ENCODE assay signal across 1 cellular context in the genomic region with DNA sequence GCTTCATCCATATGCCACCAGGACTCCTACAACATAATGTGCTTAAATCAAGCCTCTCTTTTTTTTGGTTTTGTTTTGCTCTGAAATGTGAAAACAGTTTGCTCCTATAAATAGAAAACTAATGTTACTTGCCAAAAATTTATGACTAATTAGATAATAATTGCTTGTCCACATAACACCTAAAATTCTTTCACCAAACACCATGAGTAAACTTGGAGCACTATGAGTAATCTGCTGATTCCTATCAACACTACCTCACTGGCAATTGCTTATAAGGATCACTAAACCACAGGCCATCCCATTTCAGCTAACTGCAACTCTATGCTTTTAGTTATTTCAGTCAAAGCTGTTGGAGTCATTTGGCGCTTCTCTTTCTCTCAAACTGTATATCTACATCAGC.
TF ChIP-seq lines count a peak whose summit lies in the region.

No MANE protein-coding gene starts in this region.

TF ChIP-seq in IMR-90, 13 proteins besides CTCF, POLR2A, EP300 and RAD21:
- TF ChIP-seq, protein P1, sequence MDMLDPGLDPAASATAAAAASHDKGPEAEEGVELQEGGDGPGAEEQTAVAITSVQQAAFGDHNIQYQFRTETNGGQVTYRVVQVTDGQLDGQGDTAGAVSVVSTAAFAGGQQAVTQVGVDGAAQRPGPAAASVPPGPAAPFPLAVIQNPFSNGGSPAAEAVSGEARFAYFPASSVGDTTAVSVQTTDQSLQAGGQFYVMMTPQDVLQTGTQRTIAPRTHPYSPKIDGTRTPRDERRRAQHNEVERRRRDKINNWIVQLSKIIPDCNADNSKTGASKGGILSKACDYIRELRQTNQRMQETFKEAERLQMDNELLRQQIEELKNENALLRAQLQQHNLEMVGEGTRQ (IDR thresholded peaks at IDR 0.05; ENCODE audit: low read depth, low read length), result no peak
- TF ChIP-seq MAZ (IDR thresholded peaks at IDR 0.05; ENCODE audit: borderline replicate concordance, low read depth, low read length) (no peak), SMC3 (IDR thresholded peaks at IDR 0.05; ENCODE audit: low read depth, low read length) (no peak), CEBPB (IDR thresholded peaks at IDR 0.05; ENCODE audit: low read depth, low read length) (no peak), RCOR1 (IDR thresholded peaks at IDR 0.05; ENCODE audit: insufficient replicate concordance, low read length) (no peak), RFX5 (IDR thresholded peaks at IDR 0.05; ENCODE audit: low read depth, low read length) (no peak), FOS (IDR thresholded peaks at IDR 0.05; ENCODE audit: low read depth, low read length) (no peak), CHD1 (IDR thresholded peaks at IDR 0.05; ENCODE audit: low read depth, low read length) (no peak), MAFK (IDR thresholded peaks at IDR 0.05; ENCODE audit: low read depth, low read length) (no peak), NFE2L2 (IDR thresholded peaks at IDR 0.05; ENCODE audit: low read depth, low read length) (no peak), BHLHE40 (IDR thresholded peaks at IDR 0.05; ENCODE audit: low read depth, low read length) (no peak), MXI1 (IDR thresholded peaks at IDR 0.05; ENCODE audit: borderline replicate concordance, low read depth, low read length) (no peak)
- TF ChIP-seq, protein P2, sequence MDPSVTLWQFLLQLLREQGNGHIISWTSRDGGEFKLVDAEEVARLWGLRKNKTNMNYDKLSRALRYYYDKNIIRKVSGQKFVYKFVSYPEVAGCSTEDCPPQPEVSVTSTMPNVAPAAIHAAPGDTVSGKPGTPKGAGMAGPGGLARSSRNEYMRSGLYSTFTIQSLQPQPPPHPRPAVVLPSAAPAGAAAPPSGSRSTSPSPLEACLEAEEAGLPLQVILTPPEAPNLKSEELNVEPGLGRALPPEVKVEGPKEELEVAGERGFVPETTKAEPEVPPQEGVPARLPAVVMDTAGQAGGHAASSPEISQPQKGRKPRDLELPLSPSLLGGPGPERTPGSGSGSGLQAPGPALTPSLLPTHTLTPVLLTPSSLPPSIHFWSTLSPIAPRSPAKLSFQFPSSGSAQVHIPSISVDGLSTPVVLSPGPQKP (IDR thresholded peaks at IDR 0.05; ENCODE audit: borderline replicate concordance, low read depth, low read length), result no peak
TF ChIP-seq in IMR-90: peak in this region for 0.
